In genomic region chr16:3112058-3112880, GRCh38 we compare ENCODE assay signal across 8 cellular contexts. TPM values are rescaled to one million over a fixed set of nuclear protein-coding genes. Genes with fewer than 3 reads are reported as not detected.
DNase-seq lines count a peak whose midpoint lies in the region; ATAC-seq and TF ChIP-seq lines count a peak whose summit lies in the region.

Gene ZNF205 (plus strand): TSS chr16:3112586. CDS start chr16:3113431, 845 bp downstream.

- no peaks in the 10 kb centered on the region for H3K9me3 ChIP-seq in aorta (ENCODE audit: control insufficient read depth, low read length)

- intact Hi-C loops in aorta (cut with DNase I) = loop anchor here in 1 of 2 donors (2.0 kb wide), 1 partner anchor 47 kb away; the partner anchor contains the start of gene IL32

- WGBS in aorta, 2 donors = 7 to 8% methylated on average over 23 of the region's 23 CpGs

- DNase-seq in AG04449 (ENCODE audit: low read depth, low spot score) = no peak
- peak; percentile 75 for DNase-seq in HK-2 (ENCODE audit: unreplicated experiment)
- DNase-seq in RKO (ENCODE audit: low spot score) = peak; percentile 85
- DNase-seq in epithelial cell of prostate (ENCODE audit: low read depth, low spot score) = peak; percentile 16
- peak; percentile 79 for DNase-seq in midbrain (lab: John Stamatoyannopoulos, UW)
- peak; percentile 82 to 90 for DNase-seq in aorta

- CTCF ChIA-PET in AG04449 (lab: Yijun Ruan, JAX) = interaction anchor here (1.0 to 5.9 kb wide), 9 partner anchors 10 to 80 kb away, joined by 3 to 68 read pairs (median 5); no protein-coding TSS in a partner anchor

- H3K27ac ChIP-seq in epithelial cell of prostate (peak within 1 kb of the TSS; percentile 12), aorta (ENCODE audit: low read depth in 1 of 2, low read length in 2 of 2) (peak within 1 kb of the TSS in 1 of 2 donors; percentile 19)

- no peaks in the 10 kb centered on the region for H3K36me3 ChIP-seq in aorta (ENCODE audit: control insufficient read depth in 1 of 2, insufficient read depth in 2 of 2, low read length in 1 of 2)

- ATAC-seq in aorta (ENCODE audit: low FRiP score) (peak; percentile 89), HG03097 (IDR thresholded peaks at IDR 0.05; ENCODE audit: low FRiP score, unreplicated experiment) (no peak), GM18909 (IDR thresholded peaks at IDR 0.05; ENCODE audit: poor library complexity, unreplicated experiment) (no peak)

- no peaks in the 10 kb centered on the region for H3K4me1 ChIP-seq in aorta (ENCODE audit: control insufficient read depth in 1 of 2, insufficient read depth in 2 of 2, low read length in 2 of 2)

- POLR2A ChIA-PET in AG04449 (lab: Yijun Ruan, JAX) = interaction anchor here (0.7 to 1.0 kb wide), 2 partner anchors 9 to 72 kb away, joined by 3 read pairs; no protein-coding TSS in a partner anchor

- H3K4me3 ChIP-seq in AG04449 (ENCODE audit: low read depth, low read length) (peak within 1 kb of the TSS; percentile 95), aorta (ENCODE audit: low read length in 2 of 2) (peak within 1 kb of the TSS; percentile 79 to 86)

- no peaks in the 10 kb centered on the region for H3K27me3 ChIP-seq in aorta (ENCODE audit: control insufficient read depth in 1 of 2, insufficient read depth in 2 of 2, low read length in 1 of 2)

- no peak for TF ChIP-seq CTCF in AG04449 (IDR thresholded peaks at IDR 0.05; ENCODE audit: insufficient read depth, low read length, missing control alignments)

RNA-seq across cellular contexts. Expression of gene ZNF205, which starts in this region (rescaled TPM):
- 10 to 100 TPM in 1 of 2 donors, 1 to 10 TPM in 1; 7.1 to 10.0 TPM for total RNA-seq in aorta
- polyA plus RNA-seq in aorta = 10 to 100 TPM in 1 of 2 donors, 1 to 10 TPM in 1; 8.9 to 36.6 TPM
